In genomic region chr17:80789356-80789902, GRCh38 we compare ENCODE assay signal across 8 cellular contexts.
DNase-seq lines count a peak whose midpoint lies in the region; ATAC-seq and TF ChIP-seq lines count a peak whose summit lies in the region.

No MANE protein-coding gene starts in this region.

- H3K36me3 ChIP-seq in psoas muscle (ENCODE audit: insufficient read depth in 1 of 2, low read depth in 1 of 2): no peaks in the 10 kb centered on the region

- no peaks in the 10 kb centered on the region for H3K27me3 ChIP-seq in psoas muscle (ENCODE audit: insufficient read depth in 3 of 3, low read length in 2 of 3)

- H3K27ac ChIP-seq in epithelial cell of prostate (no peak overlapping the region), psoas muscle (peak overlapping the region; percentile 76)

- TF ChIP-seq POLR2A in erythroblast (IDR thresholded peaks at IDR 0.05; ENCODE audit: low read length): no peak

- no peak overlapping the region for H3K4me3 ChIP-seq in psoas muscle

- WGBS in psoas muscle, 3 donors: 21 to 36% (median 21%) methylated on average over 7 of the region's 7 CpGs

- peaks cover 61% of the 10 kb centered on the region for H3K4me1 ChIP-seq in psoas muscle

- peak in 3 of 4 donors; percentile 41 to 55 (median 43) for ATAC-seq in psoas muscle
- no peak for ATAC-seq in HG03378 (IDR thresholded peaks at IDR 0.05; ENCODE audit: unreplicated experiment)

- intact Hi-C loops in psoas muscle (cut with DNase I): no loop called here

- peak; percentile 53 for DNase-seq in activated CD4-positive, alpha-beta T cell treated with anti-CD3 and anti-CD28 coated beads for 48 hours
- DNase-seq in activated CD4-positive, alpha-beta T cell treated with anti-CD3 and anti-CD28 coated beads, Interleukin-2, amount 50 U/mL, for 1 hour: no peak
- DNase-seq in RKO (ENCODE audit: low spot score) (peak; percentile 65), epithelial cell of prostate (ENCODE audit: low read depth, low spot score) (peak; percentile 10), psoas muscle (no peak), erythroblast (lab: John Stamatoyannopoulos, UW) (no peak), SHP77 (lab: John Stamatoyannopoulos, UW) (no peak)

- no peaks in the 10 kb centered on the region for H3K9me3 ChIP-seq in psoas muscle

- no peak for TF ChIP-seq CTCF in psoas muscle (IDR thresholded peaks at IDR 0.05)

Comparison
In these comparisons a context has a peak if more than half of its experiments do, and no peak if none do; other contexts are left out.
1. DNase-seq: peak in activated CD4-positive, alpha-beta T cell treated with anti-CD3 and anti-CD28 coated beads for 48 hours (single experiment), RKO (single experiment) and epithelial cell of prostate (single experiment); none in activated CD4-positive, alpha-beta T cell treated with anti-CD3 and anti-CD28 coated beads, Interleukin-2, amount 50 U/mL, for 1 hour (single experiment), psoas muscle (0 of 2), erythroblast (0 of 2) and SHP77 (0 of 2).